In the genomic region with DNA sequence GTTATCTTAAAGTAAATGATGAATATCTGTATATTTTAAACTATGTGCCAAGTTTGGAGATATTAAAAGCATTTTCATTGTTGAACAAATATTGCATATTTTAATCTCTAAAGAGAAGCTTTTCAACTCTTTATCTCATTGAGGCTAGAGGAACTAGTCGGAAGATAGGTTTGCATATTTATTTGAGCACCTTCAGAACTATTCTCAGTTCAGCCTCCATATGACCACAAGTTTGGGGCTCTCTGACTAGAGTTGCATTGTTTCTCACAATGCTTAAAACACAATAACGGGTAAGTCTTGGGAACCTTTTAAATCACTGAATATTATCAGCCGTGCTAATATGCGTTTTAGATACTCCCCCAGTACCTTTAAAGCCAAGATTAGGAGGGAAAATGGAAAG, we compare ENCODE assay signal across 39 cellular contexts. TPM values are rescaled to one million over a fixed set of nuclear protein-coding genes. Genes with fewer than 3 reads are reported as not detected.
"Had no signal": no experiment of that assay in that cellular context is flagged by ENCODE, and none has a peak within 500 bp of the region (broad histone marks: within the 10 kb centered on the region; RNA-seq: fewer than 3 reads in every experiment).

No MANE protein-coding gene starts in this region.

- H3K27ac ChIP-seq: KMS-11 had no signal

- H3K36me3 ChIP-seq: MG63 had no signal

- DNase-seq: Karpas-422, Kasumi-1, MG63, MM.1S, MV-4-11, NCI-H1048, NCI-H1092, NCI-H1092 treated with DMSO at 0.1 percent for 48 hours, NCI-H1105, NCI-H1105 treated with DMSO at 0.1 percent for 48 hours, NCI-H1417, NCI-H1417 treated with DMSO at 0.1 percent for 48 hours, NCI-H1436, NCI-H1436 treated with DMSO at 0.1 percent for 48 hours, NCI-H146, NCI-H1694, NCI-H1694 treated with DMSO at 0.1 percent for 48 hours, NCI-H187, NCI-H187 treated with DMSO at 0.1 percent for 48 hours, NCI-H1930, NCI-H2029, NCI-H2029 treated with DMSO at 0.1 percent for 48 hours, NCI-H2081, NCI-H2081 treated with DMSO at 0.1 percent for 48 hours, NCI-H2107, NCI-H2171, NCI-H2171 treated with DMSO at 0.1 percent for 48 hours, NCI-H2227 treated with DMSO at 0.1 percent for 48 hours, NCI-H226, NCI-H345, NCI-H446, NCI-H446 treated with DMSO at 0.1 percent for 48 hours, NCI-H510A, NCI-H510A treated with DMSO at 0.1 percent for 48 hours had no signal

- H3K4me3 ChIP-seq: MG63 had no signal

- H3K9me3 ChIP-seq: MG63 had no signal

- H3K9ac ChIP-seq: KMS-11 had no signal

- H3K4me2 ChIP-seq: KMS-11 had no signal

- H3K27me3 ChIP-seq: MG63 had no signal

RNA-seq across cellular contexts. Expression of gene CTXN3, which starts 47.3 kb away (rescaled TPM):
- total RNA-seq: LHCN-M2, M059J, MCF 10A, NCI-H460 had no signal
